Comparison of ENCODE assay signal across 16 cellular contexts in the genomic region with DNA sequence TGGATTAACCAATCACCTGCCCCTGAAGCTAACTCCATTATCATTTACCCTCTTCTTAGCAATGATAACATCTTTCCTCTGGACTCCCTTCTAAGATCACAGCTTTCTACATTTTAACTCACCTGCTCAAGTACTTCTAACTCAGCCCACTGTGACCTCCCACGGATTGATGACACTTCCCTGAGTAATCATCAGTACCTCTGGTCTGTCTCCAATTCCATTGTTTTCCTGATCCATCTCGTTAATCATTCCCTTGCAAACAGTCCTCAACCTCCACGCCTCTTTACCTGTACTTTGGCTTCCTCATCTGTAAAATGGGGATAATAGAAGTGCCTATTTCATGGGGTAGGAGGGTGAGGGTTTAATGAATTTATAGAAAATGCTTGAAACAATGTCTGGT.
DNase-seq lines count a peak whose midpoint lies in the region; ATAC-seq, FAIRE-seq and TF ChIP-seq lines count a peak whose summit lies in the region.
"Had no signal": no experiment of that assay in that cellular context is flagged by ENCODE, and none has a peak within 500 bp of the region (broad histone marks: within the 10 kb centered on the region; RNA-seq: fewer than 3 reads in every experiment).

No MANE protein-coding gene starts in this region.

- H3K9me1 ChIP-seq in keratinocyte (ENCODE audit: control insufficient read depth, extremely low read depth, insufficient read depth, low read length) = no peaks in the 10 kb centered on the region

- H3K4me3 ChIP-seq in epithelial cell of esophagus (ENCODE audit: low read length) = no peak overlapping the region
- no peak overlapping the region for H3K4me3 ChIP-seq in keratinocyte (ENCODE audit: control insufficient read depth in 2 of 3, extremely low read depth in 1 of 3, insufficient read depth in 2 of 3, low read depth in 1 of 3, low read length in 3 of 3)
- H3K4me3 ChIP-seq: BLaER1 treated with 17β-estradiol and CSF1 and Interleukin-3, amounts not matched to agents 10 nM and 100 nM had no signal

- no peaks in the 10 kb centered on the region for H4K20me1 ChIP-seq in keratinocyte (ENCODE audit: control insufficient read depth, extremely low read depth, insufficient read depth, low read length)
- H4K20me1 ChIP-seq: BLaER1 treated with 17β-estradiol and CSF1 and Interleukin-3, amounts not matched to agents 10 nM and 100 nM had no signal

- no peaks in the 10 kb centered on the region for H3K27me3 ChIP-seq in keratinocyte (ENCODE audit: control insufficient read depth, extremely low read depth, insufficient read depth, low read length)
- H3K27me3 ChIP-seq: BLaER1 treated with 17β-estradiol and CSF1 and Interleukin-3, amounts not matched to agents 10 nM and 100 nM had no signal

- no peak overlapping the region for H3K27ac ChIP-seq in keratinocyte (ENCODE audit: control insufficient read depth, insufficient read depth, low read length)
- H3K27ac ChIP-seq: BLaER1 treated with 17β-estradiol and CSF1 and Interleukin-3, amounts not matched to agents 10 nM and 100 nM had no signal

- H3K9ac ChIP-seq in keratinocyte (ENCODE audit: control insufficient read depth, extremely low read depth, insufficient read depth, low read length) = no peak overlapping the region
- H3K9ac ChIP-seq: BLaER1 treated with 17β-estradiol and CSF1 and Interleukin-3, amounts not matched to agents 10 nM and 100 nM had no signal

- no peaks in the 10 kb centered on the region for H3K27me3 Mint-ChIP-seq in activated T-helper 17 cell treated with anti-CD3 and anti-CD28 coated beads, Interleukin-2, amount 50 U/mL, for 72 hours
- H3K27me3 Mint-ChIP-seq: CD4-positive, CD25-positive, alpha-beta regulatory T cell had no signal

- no peak for ATAC-seq in activated T-helper 17 cell treated with anti-CD3 and anti-CD28 coated beads, Interleukin-2, amount 50 U/mL, for 72 hours (replicated peaks)
- ATAC-seq: HepG2 had no signal

- H3K27ac Mint-ChIP-seq in activated T-helper 17 cell treated with anti-CD3 and anti-CD28 coated beads, Interleukin-2, amount 50 U/mL, for 72 hours = no peak overlapping the region
- H3K27ac Mint-ChIP-seq: CD4-positive, CD25-positive, alpha-beta regulatory T cell; H9 had no signal

- no peaks in the 10 kb centered on the region for H3K36me3 ChIP-seq in keratinocyte (ENCODE audit: control insufficient read depth in 2 of 2, extremely low read depth in 1 of 2, insufficient read depth in 2 of 2, low read length in 2 of 2)
- H3K36me3 ChIP-seq: BLaER1 treated with 17β-estradiol and CSF1 and Interleukin-3, amounts not matched to agents 10 nM and 100 nM had no signal

- H3K4me1 Mint-ChIP-seq in activated T-helper 17 cell treated with anti-CD3 and anti-CD28 coated beads, Interleukin-2, amount 50 U/mL, for 72 hours = no peaks in the 10 kb centered on the region
- H3K4me1 Mint-ChIP-seq: CD4-positive, CD25-positive, alpha-beta regulatory T cell had no signal

- FAIRE-seq in RCC 7860 (lab: Jason Lieb, UNC) (no peak), keratinocyte (lab: Jason Lieb, UNC) (peak; percentile 78)
- FAIRE-seq: GM12891, HepG2, HTR-8/SVneo had no signal

- no peak for TF ChIP-seq CTCF in epithelial cell of esophagus (IDR thresholded peaks at IDR 0.05; ENCODE audit: insufficient read depth, low read depth, low read length, missing control alignments)
- no peak for TF ChIP-seq CTCF in keratinocyte (optimal IDR thresholded peaks at IDR 0.05 in 1 of 3, IDR thresholded peaks at IDR 0.05 in 1 of 3, conservative IDR thresholded peaks at IDR 0.05 in 1 of 3; ENCODE audit: extremely low read depth in 1 of 3, insufficient read depth in 2 of 3, low read length in 3 of 3)

- H3K4me1 ChIP-seq in keratinocyte (ENCODE audit: control insufficient read depth, extremely low read depth, insufficient read depth, low read length) = peaks cover 15% of the 10 kb centered on the region
- H3K4me1 ChIP-seq: BLaER1 treated with 17β-estradiol and CSF1 and Interleukin-3, amounts not matched to agents 10 nM and 100 nM had no signal

- H3K4me3 Mint-ChIP-seq in activated T-helper 17 cell treated with anti-CD3 and anti-CD28 coated beads, Interleukin-2, amount 50 U/mL, for 72 hours = no peak overlapping the region
- H3K4me3 Mint-ChIP-seq: CD4-positive, CD25-positive, alpha-beta regulatory T cell; H9 had no signal

- H3K36me3 Mint-ChIP-seq in activated T-helper 17 cell treated with anti-CD3 and anti-CD28 coated beads, Interleukin-2, amount 50 U/mL, for 72 hours (ENCODE audit: low read depth) = no peaks in the 10 kb centered on the region
- H3K36me3 Mint-ChIP-seq: CD4-positive, CD25-positive, alpha-beta regulatory T cell had no signal

- H3K79me2 ChIP-seq in keratinocyte (ENCODE audit: control insufficient read depth, insufficient read depth, low read length) = no peaks in the 10 kb centered on the region

- no peak overlapping the region for H2AFZ ChIP-seq in keratinocyte (ENCODE audit: control insufficient read depth, low read length)

- H3K9me3 ChIP-seq in keratinocyte (ENCODE audit: control insufficient read depth, low read depth, low read length) = no peaks in the 10 kb centered on the region
- H3K9me3 ChIP-seq: BLaER1 treated with 17β-estradiol and CSF1 and Interleukin-3, amounts not matched to agents 10 nM and 100 nM had no signal

- DNase-seq in ELR (ENCODE audit: low read depth) = peak; percentile 18
- DNase-seq in RCC 7860 (ENCODE audit: low spot score) = peak; percentile 40
- DNase-seq in epithelial cell of esophagus (ENCODE audit: low read depth) = peak; percentile 79
- DNase-seq in keratinocyte (ENCODE audit: low read depth, low spot score) = no peak
- no peak for DNase-seq in NCI-H1048 (lab: John Stamatoyannopoulos, UW)
- no peak for DNase-seq in cerebellum (ENCODE audit: low spot score)
- DNase-seq in SK-N-DZ (ENCODE audit: low spot score) = no peak
- DNase-seq: ACHN; CD4-positive, CD25-positive, alpha-beta regulatory T cell; GOT3; H9 had no signal

- H3K9me3 Mint-ChIP-seq in activated T-helper 17 cell treated with anti-CD3 and anti-CD28 coated beads, Interleukin-2, amount 50 U/mL, for 72 hours = no peaks in the 10 kb centered on the region
- H3K9me3 Mint-ChIP-seq: H9 had no signal

- dilution Hi-C loops in keratinocyte (cut with MboI; ENCODE audit: extremely low pct_ligation_motif_present, low sequenced_read_pairs) = no loop called here

- H3K4me2 ChIP-seq in keratinocyte (ENCODE audit: control insufficient read depth, extremely low read depth, insufficient read depth, low read depth, low read length) = no peak overlapping the region
- H3K4me2 ChIP-seq: BLaER1 treated with 17β-estradiol and CSF1 and Interleukin-3, amounts not matched to agents 10 nM and 100 nM had no signal

Comparison
In these comparisons a context has a peak if more than half of its experiments do, and no peak if none do; other contexts are left out.
1. DNase-seq: peak in ELR (single experiment), RCC 7860 (single experiment) and epithelial cell of esophagus (single experiment); none in keratinocyte (single experiment), NCI-H1048 (single experiment), cerebellum (single experiment) and SK-N-DZ (single experiment).